Comparison of ENCODE assay signal across 11 cellular contexts in genomic region chr2:181991171-181991885, GRCh38. TPM values are rescaled to one million over a fixed set of nuclear protein-coding genes. Genes with fewer than 3 reads are reported as not detected.
DNase-seq lines count a peak whose midpoint lies in the region; ATAC-seq, FAIRE-seq and TF ChIP-seq lines count a peak whose summit lies in the region.
"Had no signal": no experiment of that assay in that cellular context is flagged by ENCODE, and none has a peak within 500 bp of the region (broad histone marks: within the 10 kb centered on the region; RNA-seq: fewer than 3 reads in every experiment).

No MANE protein-coding gene starts in this region.

- H3K4me3 Mint-ChIP-seq in endodermal cell, result no peak overlapping the region

- TF ChIP-seq POLR2A in NB4 (IDR thresholded peaks at IDR 0.05; ENCODE audit: extremely low read depth, insufficient read length), result no peak

- no peaks in the 10 kb centered on the region for H3K9me3 Mint-ChIP-seq in endodermal cell

- no peaks in the 10 kb centered on the region for H3K4me1 ChIP-seq in endodermal cell (ENCODE audit: control insufficient read depth, insufficient read depth, low read length)

- no peaks in the 10 kb centered on the region for H3K9me3 ChIP-seq in endodermal cell (ENCODE audit: control insufficient read depth, low read length)

- H3K4me3 ChIP-seq in NB4 (ENCODE audit: low read depth, low read length), result no peak overlapping the region
- no peak overlapping the region for H3K4me3 ChIP-seq in endodermal cell (ENCODE audit: low read length)
- H3K4me3 ChIP-seq: GM23248 had no signal

- no peak overlapping the region for H3K27ac Mint-ChIP-seq in endodermal cell

- peak; percentile 95 for ATAC-seq in HG02885 (IDR thresholded peaks at IDR 0.05; ENCODE audit: poor library complexity, unreplicated experiment)

- H3K27me3 ChIP-seq in endodermal cell (ENCODE audit: control insufficient read depth, insufficient read depth, low read length, poor library complexity, severe bottlenecking), result no peaks in the 10 kb centered on the region

- FAIRE-seq in GM19239 (lab: Jason Lieb, UNC), result peak; percentile 90

- no peak for TF ChIP-seq CTCF in NB4 (IDR thresholded peaks at IDR 0.05; ENCODE audit: low read depth, low read length)
- no peak for TF ChIP-seq CTCF in endodermal cell (conservative IDR thresholded peaks at IDR 0.05)

- WGBS in endodermal cell (ENCODE audit: insufficient coverage in 1 of 2, insufficient read length in 1 of 2), 2 experiments, result 93 to 97% methylated on average over 2 of the region's 2 CpGs

- H3K4me1 Mint-ChIP-seq in endodermal cell, result peaks cover 4% of the 10 kb centered on the region

- H3K36me3 ChIP-seq in endodermal cell (ENCODE audit: control insufficient read depth, insufficient read depth, low read length), result no peaks in the 10 kb centered on the region

- no peaks in the 10 kb centered on the region for H3K36me3 Mint-ChIP-seq in endodermal cell (ENCODE audit: low read depth)

- no peaks in the 10 kb centered on the region for H3K27me3 Mint-ChIP-seq in endodermal cell (ENCODE audit: insufficient read depth)

- H3K9ac ChIP-seq in endodermal cell (ENCODE audit: extremely low read depth, low read length, poor library complexity, severe bottlenecking), result no peak overlapping the region
- H3K9ac ChIP-seq: GM23248 had no signal

- peak; percentile 29 for DNase-seq in Ammon's horn (ENCODE audit: low spot score)
- DNase-seq in GM19239 (ENCODE audit: insufficient read length, low spot score), result peak; percentile 31
- peak; percentile 23 for DNase-seq in NB4 (ENCODE audit: low read depth)
- no peak for DNase-seq in glomerular visceral epithelial cell (ENCODE audit: extremely low spot score)
- no peak for DNase-seq in activated CD4-positive, CD25-positive, alpha-beta regulatory T cell treated with anti-CD3 and anti-CD28 coated beads, Interleukin-2, amount 50 U/mL, for 72 hours
- DNase-seq in GM03348 (ENCODE audit: low spot score), result no peak
- DNase-seq in endodermal cell, result no peak
- DNase-seq: activated CD4-positive, alpha-beta T cell treated with anti-CD3 and anti-CD28 coated beads for 4 hours; GM23248; NCI-H2029 treated with DMSO at 0.1 percent for 48 hours had no signal

- no peak overlapping the region for H3K27ac ChIP-seq in endodermal cell (ENCODE audit: low read depth, low read length)
- H3K27ac ChIP-seq: GM23248 had no signal

RNA-seq across cellular contexts. Expression of gene PPP1R1C, which starts 5.7 kb away (rescaled TPM):
- 1 to 10 TPM; 2.8 to 6.1 TPM for total RNA-seq in endodermal cell
- 3.7 TPM for polyA plus RNA-seq in endodermal cell (2013, experiment 1 of 2)
- 2.4 TPM for polyA plus RNA-seq in endodermal cell (2013, experiment 2 of 2)
- total RNA-seq: GM23248 had no signal
- polyA plus RNA-seq: GM23248 had no signal

Comparison
In these comparisons a context has a peak if more than half of its experiments do, and no peak if none do; other contexts are left out.
1. DNase-seq: peak in Ammon's horn (single experiment), GM19239 (single experiment) and NB4 (single experiment); none in glomerular visceral epithelial cell (single experiment), activated CD4-positive, CD25-positive, alpha-beta regulatory T cell treated with anti-CD3 and anti-CD28 coated beads, Interleukin-2, amount 50 U/mL, for 72 hours (single experiment), GM03348 (single experiment) and endodermal cell (single experiment).